In the genomic region with DNA sequence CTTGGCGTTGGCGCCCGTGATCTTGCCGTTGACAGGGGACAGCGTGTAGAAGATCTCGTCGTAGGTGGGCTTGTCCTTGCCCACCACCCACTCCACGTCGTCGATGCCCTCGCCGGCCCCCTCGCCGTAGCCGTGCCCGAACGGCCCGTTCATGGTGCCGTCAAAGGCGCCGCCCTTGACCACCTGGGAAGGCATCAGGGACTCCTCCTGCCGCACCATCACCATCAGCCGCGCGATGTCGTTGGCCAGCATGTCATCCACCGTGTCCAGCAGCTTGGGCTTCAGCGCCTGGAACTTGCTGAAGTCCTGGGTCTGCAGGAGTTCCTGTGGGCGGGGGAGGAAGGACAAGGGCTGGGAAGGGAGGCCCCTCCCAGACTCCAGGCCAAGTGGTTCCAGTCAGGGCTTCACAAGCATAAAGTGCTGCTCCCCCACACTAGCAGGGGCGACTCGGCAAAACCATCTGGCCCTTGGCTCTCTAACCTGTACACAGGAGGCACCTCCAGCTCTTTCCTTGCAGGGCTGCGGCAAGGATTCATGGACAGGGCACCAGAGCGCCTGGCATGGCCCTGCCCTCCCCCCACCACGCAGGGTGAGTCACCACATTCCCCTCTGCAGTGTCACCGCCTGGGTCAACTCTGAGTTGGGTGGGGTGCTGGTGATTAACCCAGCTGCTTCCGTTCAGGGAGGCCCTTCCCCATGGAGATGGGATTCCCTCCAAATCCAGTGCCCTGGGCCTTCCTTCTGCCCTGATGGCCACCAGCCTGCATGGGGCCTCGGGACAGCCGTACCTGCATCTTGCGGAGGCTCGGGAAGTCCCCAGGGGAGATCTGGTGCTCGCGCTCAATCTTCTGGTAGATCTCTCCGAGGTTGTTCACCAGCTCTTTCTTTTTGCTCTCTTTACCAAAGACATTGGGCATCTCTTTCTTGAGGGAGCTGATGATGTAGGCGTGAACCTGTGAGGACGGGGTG, we compare ENCODE assay signal across 1 cellular context.
TF ChIP-seq lines count a peak whose summit lies in the region.

No MANE protein-coding gene starts in this region.

TF ChIP-seq in K562, 482 proteins besides CTCF, POLR2A, EP300 and RAD21 (continues in another document):
- TF ChIP-seq, protein P1, sequence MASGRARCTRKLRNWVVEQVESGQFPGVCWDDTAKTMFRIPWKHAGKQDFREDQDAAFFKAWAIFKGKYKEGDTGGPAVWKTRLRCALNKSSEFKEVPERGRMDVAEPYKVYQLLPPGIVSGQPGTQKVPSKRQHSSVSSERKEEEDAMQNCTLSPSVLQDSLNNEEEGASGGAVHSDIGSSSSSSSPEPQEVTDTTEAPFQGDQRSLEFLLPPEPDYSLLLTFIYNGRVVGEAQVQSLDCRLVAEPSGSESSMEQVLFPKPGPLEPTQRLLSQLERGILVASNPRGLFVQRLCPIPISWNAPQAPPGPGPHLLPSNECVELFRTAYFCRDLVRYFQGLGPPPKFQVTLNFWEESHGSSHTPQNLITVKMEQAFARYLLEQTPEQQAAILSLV (tag; IDR thresholded peaks at IDR 0.05), result no peak
- TF ChIP-seq ZNF699 (CRISPR knock-in tag; IDR thresholded peaks at IDR 0.05; ENCODE audit: insufficient replicate concordance) (no peak), CLOCK (CRISPR knock-in tag; IDR thresholded peaks at IDR 0.05; ENCODE audit: borderline replicate concordance) (no peak), GATAD2B (IDR thresholded peaks at IDR 0.05; ENCODE audit: borderline replicate concordance) (peak; percentile 88; the same call in 1 of the 2 replicates), ATF1 (CRISPR knock-in tag; IDR thresholded peaks at IDR 0.05) (no peak), ATF1 (tag; IDR thresholded peaks at IDR 0.05) (peak; percentile 50), SREBF1 (IDR thresholded peaks at IDR 0.05; ENCODE audit: borderline replicate concordance, low read depth, low read length) (no peak), U2AF2 (optimal IDR thresholded peaks at IDR 0.05; ENCODE audit: low read depth, low read length) (no peak), KDM2B (CRISPR knock-in tag; IDR thresholded peaks at IDR 0.05) (no peak), RBM22 (IDR thresholded peaks at IDR 0.05; ENCODE audit: low read depth, low read length, poor library complexity, severe bottlenecking) (peak; percentile 45), ZFX (CRISPR knock-in tag; IDR thresholded peaks at IDR 0.05) (peak; percentile 35; the same call in 1 of the 2 replicates), RB1 (IDR thresholded peaks at IDR 0.05; ENCODE audit: low read depth) (no peak), ZNF583 (CRISPR knock-in tag; IDR thresholded peaks at IDR 0.05) (no peak), SRSF9 (IDR thresholded peaks at IDR 0.05; ENCODE audit: borderline replicate concordance, low read depth, low read length) (no peak), XRCC5 (IDR thresholded peaks at IDR 0.05; ENCODE audit: low read depth, low read length) (peak; percentile 37; the same call in 1 of the 2 replicates), ZNF212 (CRISPR knock-in tag; IDR thresholded peaks at IDR 0.05) (no peak), NR2F6 (CRISPR knock-in tag; IDR thresholded peaks at IDR 0.05) (no peak), STAT5A (IDR thresholded peaks at IDR 0.05; ENCODE audit: borderline replicate concordance, low read length) (no peak), HDAC6 (IDR thresholded peaks at IDR 0.05; ENCODE audit: low read depth, low read length) (no peak), GABPA (tag; conservative IDR thresholded peaks at IDR 0.05; ENCODE audit: low read depth) (no peak), ZFPM2 (CRISPR knock-in tag; IDR thresholded peaks at IDR 0.05) (no peak), ZSCAN29 (IDR thresholded peaks at IDR 0.05) (no peak; the same call in 1 of the 2 replicates), NFATC3 (IDR thresholded peaks at IDR 0.05) (no peak), ZNF830 (CRISPR knock-in tag; IDR thresholded peaks at IDR 0.05) (no peak), SLC30A9 (CRISPR knock-in tag; IDR thresholded peaks at IDR 0.05) (no peak), NCOA1 (IDR thresholded peaks at IDR 0.05; ENCODE audit: low read depth) (peak; percentile 57; the same call in 1 of the 2 replicates), TFAP4 (CRISPR knock-in tag; IDR thresholded peaks at IDR 0.05; ENCODE audit: borderline replicate concordance) (peak; percentile 98), ZNF695 (CRISPR knock-in tag; IDR thresholded peaks at IDR 0.05) (no peak)
- TF ChIP-seq, protein P2, sequence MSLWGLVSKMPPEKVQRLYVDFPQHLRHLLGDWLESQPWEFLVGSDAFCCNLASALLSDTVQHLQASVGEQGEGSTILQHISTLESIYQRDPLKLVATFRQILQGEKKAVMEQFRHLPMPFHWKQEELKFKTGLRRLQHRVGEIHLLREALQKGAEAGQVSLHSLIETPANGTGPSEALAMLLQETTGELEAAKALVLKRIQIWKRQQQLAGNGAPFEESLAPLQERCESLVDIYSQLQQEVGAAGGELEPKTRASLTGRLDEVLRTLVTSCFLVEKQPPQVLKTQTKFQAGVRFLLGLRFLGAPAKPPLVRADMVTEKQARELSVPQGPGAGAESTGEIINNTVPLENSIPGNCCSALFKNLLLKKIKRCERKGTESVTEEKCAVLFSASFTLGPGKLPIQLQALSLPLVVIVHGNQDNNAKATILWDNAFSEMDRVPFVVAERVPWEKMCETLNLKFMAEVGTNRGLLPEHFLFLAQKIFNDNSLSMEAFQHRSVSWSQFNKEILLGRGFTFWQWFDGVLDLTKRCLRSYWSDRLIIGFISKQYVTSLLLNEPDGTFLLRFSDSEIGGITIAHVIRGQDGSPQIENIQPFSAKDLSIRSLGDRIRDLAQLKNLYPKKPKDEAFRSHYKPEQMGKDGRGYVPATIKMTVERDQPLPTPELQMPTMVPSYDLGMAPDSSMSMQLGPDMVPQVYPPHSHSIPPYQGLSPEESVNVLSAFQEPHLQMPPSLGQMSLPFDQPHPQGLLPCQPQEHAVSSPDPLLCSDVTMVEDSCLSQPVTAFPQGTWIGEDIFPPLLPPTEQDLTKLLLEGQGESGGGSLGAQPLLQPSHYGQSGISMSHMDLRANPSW (CRISPR knock-in tag; IDR thresholded peaks at IDR 0.05), result no peak
- TF ChIP-seq, protein P3, sequence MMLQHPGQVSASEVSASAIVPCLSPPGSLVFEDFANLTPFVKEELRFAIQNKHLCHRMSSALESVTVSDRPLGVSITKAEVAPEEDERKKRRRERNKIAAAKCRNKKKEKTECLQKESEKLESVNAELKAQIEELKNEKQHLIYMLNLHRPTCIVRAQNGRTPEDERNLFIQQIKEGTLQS (IDR thresholded peaks at IDR 0.05), result peak; percentile 100
- TF ChIP-seq, protein P3 (CRISPR knock-in tag; conservative IDR thresholded peaks at IDR 0.05), result peak; percentile 99
- TF ChIP-seq, protein P4, sequence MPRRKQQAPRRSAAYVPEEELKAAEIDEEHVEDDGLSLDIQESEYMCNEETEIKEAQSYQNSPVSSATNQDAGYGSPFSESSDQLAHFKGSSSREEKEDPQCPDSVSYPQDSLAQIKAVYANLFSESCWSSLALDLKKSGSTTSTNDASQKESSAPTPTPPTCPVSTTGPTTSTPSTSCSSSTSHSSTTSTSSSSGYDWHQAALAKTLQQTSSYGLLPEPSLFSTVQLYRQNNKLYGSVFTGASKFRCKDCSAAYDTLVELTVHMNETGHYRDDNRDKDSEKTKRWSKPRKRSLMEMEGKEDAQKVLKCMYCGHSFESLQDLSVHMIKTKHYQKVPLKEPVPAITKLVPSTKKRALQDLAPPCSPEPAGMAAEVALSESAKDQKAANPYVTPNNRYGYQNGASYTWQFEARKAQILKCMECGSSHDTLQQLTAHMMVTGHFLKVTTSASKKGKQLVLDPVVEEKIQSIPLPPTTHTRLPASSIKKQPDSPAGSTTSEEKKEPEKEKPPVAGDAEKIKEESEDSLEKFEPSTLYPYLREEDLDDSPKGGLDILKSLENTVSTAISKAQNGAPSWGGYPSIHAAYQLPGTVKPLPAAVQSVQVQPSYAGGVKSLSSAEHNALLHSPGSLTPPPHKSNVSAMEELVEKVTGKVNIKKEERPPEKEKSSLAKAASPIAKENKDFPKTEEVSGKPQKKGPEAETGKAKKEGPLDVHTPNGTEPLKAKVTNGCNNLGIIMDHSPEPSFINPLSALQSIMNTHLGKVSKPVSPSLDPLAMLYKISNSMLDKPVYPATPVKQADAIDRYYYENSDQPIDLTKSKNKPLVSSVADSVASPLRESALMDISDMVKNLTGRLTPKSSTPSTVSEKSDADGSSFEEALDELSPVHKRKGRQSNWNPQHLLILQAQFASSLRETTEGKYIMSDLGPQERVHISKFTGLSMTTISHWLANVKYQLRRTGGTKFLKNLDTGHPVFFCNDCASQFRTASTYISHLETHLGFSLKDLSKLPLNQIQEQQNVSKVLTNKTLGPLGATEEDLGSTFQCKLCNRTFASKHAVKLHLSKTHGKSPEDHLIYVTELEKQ (CRISPR knock-in tag; IDR thresholded peaks at IDR 0.05), result no peak
- TF ChIP-seq, protein P5, sequence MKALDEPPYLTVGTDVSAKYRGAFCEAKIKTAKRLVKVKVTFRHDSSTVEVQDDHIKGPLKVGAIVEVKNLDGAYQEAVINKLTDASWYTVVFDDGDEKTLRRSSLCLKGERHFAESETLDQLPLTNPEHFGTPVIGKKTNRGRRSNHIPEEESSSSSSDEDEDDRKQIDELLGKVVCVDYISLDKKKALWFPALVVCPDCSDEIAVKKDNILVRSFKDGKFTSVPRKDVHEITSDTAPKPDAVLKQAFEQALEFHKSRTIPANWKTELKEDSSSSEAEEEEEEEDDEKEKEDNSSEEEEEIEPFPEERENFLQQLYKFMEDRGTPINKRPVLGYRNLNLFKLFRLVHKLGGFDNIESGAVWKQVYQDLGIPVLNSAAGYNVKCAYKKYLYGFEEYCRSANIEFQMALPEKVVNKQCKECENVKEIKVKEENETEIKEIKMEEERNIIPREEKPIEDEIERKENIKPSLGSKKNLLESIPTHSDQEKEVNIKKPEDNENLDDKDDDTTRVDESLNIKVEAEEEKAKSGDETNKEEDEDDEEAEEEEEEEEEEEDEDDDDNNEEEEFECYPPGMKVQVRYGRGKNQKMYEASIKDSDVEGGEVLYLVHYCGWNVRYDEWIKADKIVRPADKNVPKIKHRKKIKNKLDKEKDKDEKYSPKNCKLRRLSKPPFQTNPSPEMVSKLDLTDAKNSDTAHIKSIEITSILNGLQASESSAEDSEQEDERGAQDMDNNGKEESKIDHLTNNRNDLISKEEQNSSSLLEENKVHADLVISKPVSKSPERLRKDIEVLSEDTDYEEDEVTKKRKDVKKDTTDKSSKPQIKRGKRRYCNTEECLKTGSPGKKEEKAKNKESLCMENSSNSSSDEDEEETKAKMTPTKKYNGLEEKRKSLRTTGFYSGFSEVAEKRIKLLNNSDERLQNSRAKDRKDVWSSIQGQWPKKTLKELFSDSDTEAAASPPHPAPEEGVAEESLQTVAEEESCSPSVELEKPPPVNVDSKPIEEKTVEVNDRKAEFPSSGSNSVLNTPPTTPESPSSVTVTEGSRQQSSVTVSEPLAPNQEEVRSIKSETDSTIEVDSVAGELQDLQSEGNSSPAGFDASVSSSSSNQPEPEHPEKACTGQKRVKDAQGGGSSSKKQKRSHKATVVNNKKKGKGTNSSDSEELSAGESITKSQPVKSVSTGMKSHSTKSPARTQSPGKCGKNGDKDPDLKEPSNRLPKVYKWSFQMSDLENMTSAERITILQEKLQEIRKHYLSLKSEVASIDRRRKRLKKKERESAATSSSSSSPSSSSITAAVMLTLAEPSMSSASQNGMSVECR (CRISPR knock-in tag; IDR thresholded peaks at IDR 0.05), result 0 out of 2 replicates have a peak, but pooled peaks have one; percentile 53
- TF ChIP-seq, protein P6, sequence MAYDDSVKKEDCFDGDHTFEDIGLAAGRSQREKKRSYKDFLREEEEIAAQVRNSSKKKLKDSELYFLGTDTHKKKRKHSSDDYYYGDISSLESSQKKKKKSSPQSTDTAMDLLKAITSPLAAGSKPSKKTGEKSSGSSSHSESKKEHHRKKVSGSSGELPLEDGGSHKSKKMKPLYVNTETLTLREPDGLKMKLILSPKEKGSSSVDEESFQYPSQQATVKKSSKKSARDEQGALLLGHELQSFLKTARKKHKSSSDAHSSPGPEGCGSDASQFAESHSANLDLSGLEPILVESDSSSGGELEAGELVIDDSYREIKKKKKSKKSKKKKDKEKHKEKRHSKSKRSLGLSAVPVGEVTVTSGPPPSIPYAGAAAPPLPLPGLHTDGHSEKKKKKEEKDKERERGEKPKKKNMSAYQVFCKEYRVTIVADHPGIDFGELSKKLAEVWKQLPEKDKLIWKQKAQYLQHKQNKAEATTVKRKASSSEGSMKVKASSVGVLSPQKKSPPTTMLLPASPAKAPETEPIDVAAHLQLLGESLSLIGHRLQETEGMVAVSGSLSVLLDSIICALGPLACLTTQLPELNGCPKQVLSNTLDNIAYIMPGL (CRISPR knock-in tag; IDR thresholded peaks at IDR 0.05), result no peak
- TF ChIP-seq, protein P7, sequence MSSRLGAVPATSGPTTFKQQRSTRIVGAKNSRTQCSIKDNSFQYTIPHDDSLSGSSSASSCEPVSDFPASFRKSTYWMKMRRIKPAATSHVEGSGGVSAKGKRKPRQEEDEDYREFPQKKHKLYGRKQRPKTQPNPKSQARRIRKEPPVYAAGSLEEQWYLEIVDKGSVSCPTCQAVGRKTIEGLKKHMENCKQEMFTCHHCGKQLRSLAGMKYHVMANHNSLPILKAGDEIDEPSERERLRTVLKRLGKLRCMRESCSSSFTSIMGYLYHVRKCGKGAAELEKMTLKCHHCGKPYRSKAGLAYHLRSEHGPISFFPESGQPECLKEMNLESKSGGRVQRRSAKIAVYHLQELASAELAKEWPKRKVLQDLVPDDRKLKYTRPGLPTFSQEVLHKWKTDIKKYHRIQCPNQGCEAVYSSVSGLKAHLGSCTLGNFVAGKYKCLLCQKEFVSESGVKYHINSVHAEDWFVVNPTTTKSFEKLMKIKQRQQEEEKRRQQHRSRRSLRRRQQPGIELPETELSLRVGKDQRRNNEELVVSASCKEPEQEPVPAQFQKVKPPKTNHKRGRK (tag; IDR thresholded peaks at IDR 0.05), result no peak
